24 cellular contexts compared by ENCODE assay signal in genomic region chr10:3698312-3698711, GRCh38.
A peak's percentile ranks its signal among the peaks of the same experiment; 100 is the strongest.
DNase-seq lines count a peak whose midpoint lies in the region; ATAC-seq, FAIRE-seq and TF ChIP-seq lines count a peak whose summit lies in the region.
"Had no signal": no experiment of that assay in that cellular context is flagged by ENCODE, and none has a peak within 500 bp of the region (broad histone marks: within the 10 kb centered on the region; RNA-seq: fewer than 3 reads in every experiment).

No MANE protein-coding gene starts in this region.

- H3K9me3 ChIP-seq in esophagus muscularis mucosa (no peaks in the 10 kb centered on the region), small intestine (ENCODE audit: control insufficient read depth, low read depth) (no peaks in the 10 kb centered on the region), WERI-Rb-1 (ENCODE audit: severe bottlenecking) (no peaks in the 10 kb centered on the region)
- H3K9me3 ChIP-seq: A549, Caco-2 had no signal

- TF ChIP-seq EP300 in esophagus muscularis mucosa (IDR thresholded peaks at IDR 0.05), result no peak

- intact Hi-C loops in esophagus muscularis mucosa (cut with DNase I), result no loop called here

- TF ChIP-seq POLR2A in esophagus muscularis mucosa (IDR thresholded peaks at IDR 0.05; ENCODE audit: low read depth), result no peak

- DNase-seq in NCI-H82 (lab: John Stamatoyannopoulos, UW), result peak; percentile 31
- DNase-seq in NCI-H82 treated with DMSO at 0.1 percent for 48 hours (lab: John Stamatoyannopoulos, UW; ENCODE audit: unreplicated experiment), result no peak
- DNase-seq in esophagus muscularis mucosa (ENCODE audit: extremely low spot score), result peak; percentile 60
- peak; percentile 8 for DNase-seq in small intestine
- DNase-seq in WERI-Rb-1, result no peak
- DNase-seq: AML-193; Caco-2; Calu3; CD4-positive, alpha-beta T cell; CD8-positive, alpha-beta T cell; DMS53; DMS79; DND-41; EL; GDM1 had no signal

- H3K4me1 ChIP-seq in esophagus muscularis mucosa (peaks cover 0 to 8% (median 0%) of the 10 kb centered on the region in 4 donors), small intestine (ENCODE audit: control insufficient read depth in 2 of 2, insufficient read depth in 1 of 2, low read depth in 1 of 2, low read length in 1 of 2) (no peaks in the 10 kb centered on the region)

- no peak for FAIRE-seq in small intestine (lab: Jason Lieb, UNC)
- FAIRE-seq: A549, D721Med, GM12878, GM12892, GM18507 had no signal

- H3K36me3 ChIP-seq in esophagus muscularis mucosa (no peaks in the 10 kb centered on the region), small intestine (ENCODE audit: control insufficient read depth in 2 of 2, insufficient read depth in 2 of 2, low read length in 2 of 2) (no peaks in the 10 kb centered on the region), WERI-Rb-1 (no peaks in the 10 kb centered on the region)
- H3K36me3 ChIP-seq: BLaER1 treated with 17β-estradiol and CSF1 and Interleukin-3, amounts not matched to agents 10 nM and 100 nM had no signal

- H3K27ac ChIP-seq in esophagus muscularis mucosa (replicated peaks in 1 of 4) (no peak overlapping the region), small intestine (ENCODE audit: low read depth in 1 of 2, low read length in 1 of 2) (no peak overlapping the region), WERI-Rb-1 (no peak overlapping the region)
- H3K27ac ChIP-seq: 22Rv1; A549; BLaER1 treated with 17β-estradiol and CSF1 and Interleukin-3, amounts not matched to agents 10 nM and 100 nM; C4-2B had no signal

- H3K27me3 ChIP-seq in esophagus muscularis mucosa, result no peaks in the 10 kb centered on the region
- H3K27me3 ChIP-seq in small intestine (ENCODE audit: control insufficient read depth in 2 of 2, insufficient read depth in 2 of 2, low read length in 2 of 2), result no peaks in the 10 kb centered on the region
- no peaks in the 10 kb centered on the region for H3K27me3 ChIP-seq in WERI-Rb-1 (ENCODE audit: insufficient read depth, low read depth, severe bottlenecking)
- H3K27me3 ChIP-seq: BLaER1 treated with 17β-estradiol and CSF1 and Interleukin-3, amounts not matched to agents 10 nM and 100 nM had no signal

- no peak overlapping the region for H3K4me3 ChIP-seq in esophagus muscularis mucosa
- no peak overlapping the region for H3K4me3 ChIP-seq in small intestine (ENCODE audit: low read depth in 1 of 2, low read length in 2 of 2)
- no peak overlapping the region for H3K4me3 ChIP-seq in WERI-Rb-1 (ENCODE audit: low read depth, low read length)
- H3K4me3 ChIP-seq: A549; BLaER1 treated with 17β-estradiol and CSF1 and Interleukin-3, amounts not matched to agents 10 nM and 100 nM; GM12878 had no signal

- WGBS in esophagus muscularis mucosa, result 100% methylated on average over 1 of the region's 1 CpG
- WGBS in small intestine, 3 donors, result 22 to 57% (median 42%) methylated on average over 1 of the region's 1 CpG

- ATAC-seq in GM21528 (IDR thresholded peaks at IDR 0.05; ENCODE audit: low FRiP score, unreplicated experiment), result no peak
- ATAC-seq: A549; CD8-positive, alpha-beta T cell; GM12878 had no signal

- TF ChIP-seq CTCF in esophagus muscularis mucosa (IDR thresholded peaks at IDR 0.05), result no peak
- TF ChIP-seq CTCF in WERI-Rb-1 (IDR thresholded peaks at IDR 0.05; ENCODE audit: low read depth, low read length), result no peak

Comparison
In these comparisons a context has a peak if more than half of its experiments do, and no peak if none do; other contexts are left out.
1. DNase-seq: peak in NCI-H82 (single experiment), esophagus muscularis mucosa (single experiment) and small intestine (single experiment); none in NCI-H82 treated with DMSO at 0.1 percent for 48 hours (single experiment) and WERI-Rb-1 (single experiment).